In genomic region chr7:95229301-95229700, GRCh38 we compare ENCODE assay signal across 20 cellular contexts.
A peak's percentile ranks its signal among the peaks of the same experiment; 100 is the strongest.
DNase-seq lines count a peak whose midpoint lies in the region; ATAC-seq, FAIRE-seq and TF ChIP-seq lines count a peak whose summit lies in the region.
"Had no signal": no experiment of that assay in that cellular context is flagged by ENCODE, and none has a peak within 500 bp of the region (broad histone marks: within the 10 kb centered on the region; RNA-seq: fewer than 3 reads in every experiment).

No MANE protein-coding gene starts in this region.

- no peak for ATAC-seq in HG03442 (IDR thresholded peaks at IDR 0.05; ENCODE audit: unreplicated experiment)
- ATAC-seq: HepG2, SK-N-SH treated with all-trans-retinoic acid at 6 μM for 48 hours had no signal

- FAIRE-seq in urothelium cell line (lab: Jason Lieb, UNC), result peak; percentile 71
- FAIRE-seq: G401.6, GM18507, H54, HepG2 had no signal

- TF ChIP-seq POLR2A in uterus (IDR thresholded peaks at IDR 0.05), result no peak

- no peak for TF ChIP-seq CTCF in uterus (IDR thresholded peaks at IDR 0.05)

- H3K27me3 ChIP-seq in uterus, result no peaks in the 10 kb centered on the region
- H3K27me3 ChIP-seq: BLaER1 treated with 17β-estradiol and CSF1 and Interleukin-3, amounts not matched to agents 10 nM and 100 nM had no signal

- H3K36me3 ChIP-seq in uterus, result no peaks in the 10 kb centered on the region
- H3K36me3 ChIP-seq: BLaER1 treated with 17β-estradiol and CSF1 and Interleukin-3, amounts not matched to agents 10 nM and 100 nM had no signal

- DNase-seq in NCI-H2107 (lab: John Stamatoyannopoulos, UW) (peak; percentile 41), NCI-H2107 treated with DMSO at 0.1 percent for 48 hours (lab: John Stamatoyannopoulos, UW; ENCODE audit: unreplicated experiment) (no peak), amniotic epithelial cell (ENCODE audit: low read depth) (peak; percentile 15), hepatic stellate cell (ENCODE audit: low spot score) (peak; percentile 14), urothelium cell line (ENCODE audit: low spot score) (peak; percentile 33), NCI-H128 (lab: John Stamatoyannopoulos, UW; ENCODE audit: unreplicated experiment) (no peak), uterus (no peak)
- DNase-seq: CD4-positive, alpha-beta memory T cell; DND-41; KBM-7; NCI-H1694; NCI-H2081 treated with DMSO at 0.1 percent for 48 hours had no signal

- H3K4me3 ChIP-seq in uterus, result no peak overlapping the region
- H3K4me3 ChIP-seq: BLaER1 treated with 17β-estradiol and CSF1 and Interleukin-3, amounts not matched to agents 10 nM and 100 nM had no signal

- H3K9me3 ChIP-seq in uterus, result no peaks in the 10 kb centered on the region

- no peak overlapping the region for H3K27ac ChIP-seq in uterus
- H3K27ac ChIP-seq: 22Rv1; BLaER1 treated with 17β-estradiol and CSF1 and Interleukin-3, amounts not matched to agents 10 nM and 100 nM had no signal

- intact Hi-C loops in uterus (cut with DNase I; ENCODE audit: low total_unique reads), result no loop called here

- H3K4me1 ChIP-seq in uterus, result no peaks in the 10 kb centered on the region

Comparison
In these comparisons a context has a peak if more than half of its experiments do, and no peak if none do; other contexts are left out.
1. DNase-seq: peak in NCI-H2107 (single experiment), amniotic epithelial cell (single experiment), hepatic stellate cell (single experiment) and urothelium cell line (single experiment); none in NCI-H2107 treated with DMSO at 0.1 percent for 48 hours (single experiment), NCI-H128 (single experiment) and uterus (0 of 2).